Comparison of ENCODE assay signal across 13 cellular contexts in genomic region chr1:12113433-12114339, GRCh38. TPM values are rescaled to one million over a fixed set of nuclear protein-coding genes. Genes with fewer than 3 reads are reported as not detected.
DNase-seq lines count a peak whose midpoint lies in the region; ATAC-seq, FAIRE-seq and TF ChIP-seq lines count a peak whose summit lies in the region.
"Had no signal": no experiment of that assay in that cellular context is flagged by ENCODE, and none has a peak within 500 bp of the region (broad histone marks: within the 10 kb centered on the region; RNA-seq: fewer than 3 reads in every experiment).

No MANE protein-coding gene starts in this region.

- ATAC-seq in T-cell (replicated peaks in 1 of 4) (no peak), left colon (no peak), GM21576 (IDR thresholded peaks at IDR 0.05; ENCODE audit: unreplicated experiment) (no peak)
- ATAC-seq: HCT116 had no signal

- H3K79me2 ChIP-seq in astrocyte (ENCODE audit: insufficient read depth, low read length) (no peaks in the 10 kb centered on the region), osteoblast (ENCODE audit: insufficient read depth, low read length) (no peaks in the 10 kb centered on the region)

- no peaks in the 10 kb centered on the region for H3K36me3 ChIP-seq in astrocyte (ENCODE audit: insufficient read depth, low read length)
- no peaks in the 10 kb centered on the region for H3K36me3 ChIP-seq in osteoblast (ENCODE audit: insufficient read depth, low read length)
- H3K36me3 ChIP-seq: neural progenitor cell had no signal

- POLR2A ChIA-PET in T-cell (lab: Charles Lee) = no interaction called here

- H3K4me2 ChIP-seq in astrocyte (ENCODE audit: low read length) (no peak overlapping the region), osteoblast (ENCODE audit: insufficient read depth, low read length) (no peak overlapping the region)
- H3K4me2 ChIP-seq: neural progenitor cell had no signal

- TF ChIP-seq CTCF in astrocyte (IDR thresholded peaks at IDR 0.05; ENCODE audit: insufficient read depth, low read depth, low read length) (no peak), osteoblast (IDR thresholded peaks at IDR 0.05; ENCODE audit: extremely low read depth, low read depth, low read length) (no peak)

- no peak overlapping the region for H3K9ac ChIP-seq in astrocyte (ENCODE audit: low read length)
- H3K9ac ChIP-seq: neural progenitor cell had no signal

- no peak for FAIRE-seq in astrocyte (lab: Jason Lieb, UNC)

- H3K4me1 Mint-ChIP-seq in astrocyte (ENCODE audit: low read depth, unreplicated experiment) (no peaks in the 10 kb centered on the region), T-cell (peaks cover 4 to 10% (median 8%) of the 10 kb centered on the region in 3 donors)
- H3K4me1 Mint-ChIP-seq: neural progenitor cell had no signal

- H3K36me3 Mint-ChIP-seq in astrocyte (ENCODE audit: low read depth, unreplicated experiment) (no peaks in the 10 kb centered on the region), T-cell (no peaks in the 10 kb centered on the region)
- H3K36me3 Mint-ChIP-seq: neural progenitor cell had no signal

- H2AFZ ChIP-seq in astrocyte (ENCODE audit: low read depth, low read length) = no peak overlapping the region
- peak overlapping the region; percentile 44 for H2AFZ ChIP-seq in osteoblast (ENCODE audit: low read length)
- H2AFZ ChIP-seq: neural progenitor cell had no signal

- H3K27me3 ChIP-seq in astrocyte (ENCODE audit: insufficient read depth, low read length) = peaks cover 6% of the 10 kb centered on the region
- no peaks in the 10 kb centered on the region for H3K27me3 ChIP-seq in osteoblast (ENCODE audit: insufficient read depth, low read length)
- H3K27me3 ChIP-seq: neural progenitor cell had no signal

- H4K20me1 ChIP-seq in astrocyte (ENCODE audit: insufficient read depth, low read length) (no peaks in the 10 kb centered on the region), osteoblast (ENCODE audit: insufficient read depth, low read length) (no peaks in the 10 kb centered on the region)

- no peak overlapping the region for H3K27ac Mint-ChIP-seq in astrocyte (ENCODE audit: unreplicated experiment)
- peak overlapping the region in 1 of 2 donors; percentile 25 for H3K27ac Mint-ChIP-seq in T-cell
- H3K27ac Mint-ChIP-seq: neural progenitor cell had no signal

- no peaks in the 10 kb centered on the region for H3K9me3 ChIP-seq in astrocyte (ENCODE audit: insufficient read depth, low read depth, low read length)
- H3K9me3 ChIP-seq in osteoblast (ENCODE audit: low read depth, low read length) = no peaks in the 10 kb centered on the region

- H3K27me3 Mint-ChIP-seq in astrocyte (ENCODE audit: low read depth, unreplicated experiment) (peaks cover 32% of the 10 kb centered on the region), T-cell (no peaks in the 10 kb centered on the region)

- DNase-seq in NCI-H524 (lab: John Stamatoyannopoulos, UW) (peak; percentile 14 to 66), NCI-H524 treated with DMSO at 0.1 percent for 48 hours (lab: John Stamatoyannopoulos, UW) (no peak), MV-4-11 (lab: John Stamatoyannopoulos, UW) (peak; percentile 16), astrocyte (ENCODE audit: low read depth) (peak; percentile 20), osteoblast (ENCODE audit: insufficient read length, low spot score, missing footprints) (peak; percentile 90), T-cell (no peak), left colon (no peak)
- DNase-seq: activated CD4-positive, alpha-beta T cell treated with anti-CD3 and anti-CD28 coated beads for 4 hours; islet precursor cell; stimulated activated CD4-positive, alpha-beta T cell treated with anti-CD3 and anti-CD28 coated beads, Interleukin-2, amount 100 ng/mL, for 24 hours had no signal

- CTCF ChIA-PET in T-cell (lab: Charles Lee) = interaction anchor here in 1 of 2 donors (0.6 to 1.4 kb wide), 2 partner anchors 9 to 22 kb away, joined by 4 read pairs; no protein-coding TSS in a partner anchor

- H3K9me3 Mint-ChIP-seq in astrocyte (ENCODE audit: unreplicated experiment) (peaks cover 3% of the 10 kb centered on the region), T-cell (no peaks in the 10 kb centered on the region)
- H3K9me3 Mint-ChIP-seq: neural progenitor cell had no signal

- H3K27ac ChIP-seq in astrocyte (ENCODE audit: low read depth, low read length) (no peak overlapping the region), osteoblast (ENCODE audit: low read depth, low read length) (peak overlapping the region; percentile 74)
- H3K27ac ChIP-seq: neural progenitor cell had no signal

- no peak overlapping the region for H3K4me3 ChIP-seq in astrocyte (ENCODE audit: insufficient read depth, low read depth, low read length)
- no peak overlapping the region for H3K4me3 ChIP-seq in osteoblast (ENCODE audit: insufficient read depth, low read length)
- H3K4me3 ChIP-seq: neural progenitor cell had no signal

- H3K4me3 Mint-ChIP-seq in astrocyte (ENCODE audit: unreplicated experiment) = no peak overlapping the region
- no peak overlapping the region for H3K4me3 Mint-ChIP-seq in T-cell
- H3K4me3 Mint-ChIP-seq: neural progenitor cell had no signal

- intact Hi-C loops in left colon (cut with DNase I, micrococcal nuclease) = no loop called here

- H3K4me1 ChIP-seq in astrocyte (ENCODE audit: insufficient read depth, low read length) (peaks cover 3% of the 10 kb centered on the region), osteoblast (ENCODE audit: insufficient read depth, low read length) (peaks cover 23% of the 10 kb centered on the region)
- H3K4me1 ChIP-seq: neural progenitor cell had no signal

RNA-seq across cellular contexts. Expression of gene TNFRSF8, which starts 50.6 kb away (rescaled TPM):
- 0.16 and 0.22 TPM in 2 replicates for total RNA-seq in astrocyte
- total RNA-seq in osteoblast = under 0.01 and 0.29 TPM in 2 replicates
- under 1 TPM in 4 of 5 donors, not detected in 1; 0.20 to 0.53 (median 0.33) TPM for total RNA-seq in T-cell
- under 1 TPM; 0.15 to 0.25 TPM for total RNA-seq in left colon

RNA-seq across cellular contexts. Expression of gene TNFRSF1B, which starts 53.1 kb away (rescaled TPM):
- total RNA-seq in astrocyte (0.09 TPM in 1 of 2 replicates, not detected in the other), osteoblast (11.2 and 12.7 TPM in 2 replicates), T-cell (100 to 1,000 TPM in 2 of 5 donors, 10 to 100 TPM in 3; 55.0 to 130 (median 99.6) TPM), left colon (10 to 100 TPM; 18.6 to 28.3 TPM)

Comparison
In these comparisons a context has a peak if more than half of its experiments do, and no peak if none do; other contexts are left out.
1. DNase-seq: peak in NCI-H524 (2 of 2), MV-4-11 (single experiment), astrocyte (single experiment) and osteoblast (single experiment); none in NCI-H524 treated with DMSO at 0.1 percent for 48 hours (single experiment), T-cell (0 of 34) and left colon (0 of 2).
2. RNA of gene TNFRSF1B, which starts 53.1 kb away (total RNA-seq): 55.0 to 130 TPM in T-cell, 18.6 to 28.3 TPM in left colon and 11.2 to 12.7 TPM in osteoblast; 0.09 TPM in astrocyte; every median in the first group is over 10 times any median in the second.